ENCODE assay signal across 8 cellular contexts in genomic region chr2:164495491-164496223, GRCh38.
DNase-seq lines count a peak whose midpoint lies in the region; ATAC-seq, FAIRE-seq and TF ChIP-seq lines count a peak whose summit lies in the region.

No MANE protein-coding gene starts in this region.

- H3K9me3 ChIP-seq in tibial artery, result no peaks in the 10 kb centered on the region

- H3K4me3 ChIP-seq in tibial artery, result no peak overlapping the region

- H3K4me1 ChIP-seq in tibial artery, result no peaks in the 10 kb centered on the region

- intact Hi-C loops in head of caudate nucleus (cut with DNase I), result loop anchor here (10.0 kb wide), 1 partner anchor 1151 kb away; no protein-coding TSS in a partner anchor
- intact Hi-C loops in tibial artery (cut with DNase I; ENCODE audit: low total_unique reads), result no loop called here

- no peak overlapping the region for H3K27ac ChIP-seq in tibial artery

- H3K27me3 ChIP-seq in tibial artery, result no peaks in the 10 kb centered on the region

- TF ChIP-seq CTCF in tibial artery (IDR thresholded peaks at IDR 0.05), result peak; percentile 17 to 43

- H3K36me3 ChIP-seq in tibial artery, result no peaks in the 10 kb centered on the region

- no peak for ATAC-seq in GM18858 (IDR thresholded peaks at IDR 0.05; ENCODE audit: unreplicated experiment)
- no peak for ATAC-seq in HG03159 (IDR thresholded peaks at IDR 0.05; ENCODE audit: unreplicated experiment)

- peak; percentile 84 for FAIRE-seq in TTC549 (lab: Jason Lieb, UNC)

- peak; percentile 11 to 56 for DNase-seq in NCI-H524 (lab: John Stamatoyannopoulos, UW)
- DNase-seq in NCI-H524 treated with DMSO at 0.1 percent for 48 hours (lab: John Stamatoyannopoulos, UW), result no peak
- peak in 30 of 42 donors; percentile 5 to 85 (median 46) for DNase-seq in head of caudate nucleus
- no peak for DNase-seq in tibial artery
- DNase-seq in stimulated activated CD4-positive, alpha-beta T cell treated with anti-CD3 and anti-CD28 coated beads, Interleukin-12 subunit alpha, Interleukin-12 subunit beta, amount 100 ng/mL, for 4 hours, result no peak

Comparison
In these comparisons a context has a peak if more than half of its experiments do, and no peak if none do; other contexts are left out.
1. DNase-seq: peak in NCI-H524 (2 of 2) and head of caudate nucleus (30 of 42); none in NCI-H524 treated with DMSO at 0.1 percent for 48 hours (single experiment), tibial artery (0 of 2) and stimulated activated CD4-positive, alpha-beta T cell treated with anti-CD3 and anti-CD28 coated beads, Interleukin-12 subunit alpha, Interleukin-12 subunit beta, amount 100 ng/mL, for 4 hours (single experiment).